Comparison of ENCODE assay signal across 14 cellular contexts in the genomic region with DNA sequence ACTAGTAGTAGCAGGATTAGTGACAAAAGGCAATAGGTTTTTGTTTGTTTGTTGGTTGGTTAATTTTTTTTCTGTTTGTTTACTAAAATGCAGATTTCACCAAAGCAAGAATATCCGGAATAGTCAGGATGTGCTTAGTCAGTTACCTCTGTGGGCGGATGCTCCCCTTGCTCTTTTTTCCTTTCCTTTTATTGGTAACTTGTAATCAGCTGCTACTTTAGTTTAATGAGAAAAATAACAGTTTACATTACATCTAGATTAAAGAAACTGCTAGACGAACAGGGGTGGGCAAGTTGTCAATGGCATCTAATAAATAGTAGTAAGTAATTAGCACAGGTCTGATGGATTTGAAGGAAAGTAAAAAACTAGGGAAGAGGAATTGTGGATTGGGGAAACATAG.
DNase-seq lines count a peak whose midpoint lies in the region; ATAC-seq, FAIRE-seq and TF ChIP-seq lines count a peak whose summit lies in the region.
"Had no signal": no experiment of that assay in that cellular context is flagged by ENCODE, and none has a peak within 500 bp of the region (broad histone marks: within the 10 kb centered on the region; RNA-seq: fewer than 3 reads in every experiment).

No MANE protein-coding gene starts in this region.

- H3K4me3 ChIP-seq in hepatocyte (no peak overlapping the region), right lobe of liver (no peak overlapping the region), stomach (no peak overlapping the region), aorta (ENCODE audit: low read length in 2 of 2) (no peak overlapping the region), pancreas (no peak overlapping the region)
- H3K4me3 ChIP-seq: GM23248 had no signal

- no peaks in the 10 kb centered on the region for H3K9me2 ChIP-seq in hepatocyte (replicated peaks; ENCODE audit: insufficient read depth)

- H3K79me2 ChIP-seq in hepatocyte = no peaks in the 10 kb centered on the region

- H3K27me3 ChIP-seq in hepatocyte = no peaks in the 10 kb centered on the region
- H3K27me3 ChIP-seq in right lobe of liver = no peaks in the 10 kb centered on the region
- H3K27me3 ChIP-seq in stomach = no peaks in the 10 kb centered on the region
- no peaks in the 10 kb centered on the region for H3K27me3 ChIP-seq in aorta (ENCODE audit: control insufficient read depth in 1 of 2, insufficient read depth in 2 of 2, low read length in 1 of 2)
- no peaks in the 10 kb centered on the region for H3K27me3 ChIP-seq in pancreas

- no peaks in the 10 kb centered on the region for H3K36me3 ChIP-seq in hepatocyte (replicated peaks; ENCODE audit: insufficient read depth, low read depth)
- no peaks in the 10 kb centered on the region for H3K36me3 ChIP-seq in right lobe of liver
- H3K36me3 ChIP-seq in stomach = no peaks in the 10 kb centered on the region
- no peaks in the 10 kb centered on the region for H3K36me3 ChIP-seq in aorta (ENCODE audit: control insufficient read depth in 1 of 2, insufficient read depth in 2 of 2, low read length in 1 of 2)
- H3K36me3 ChIP-seq in pancreas = no peaks in the 10 kb centered on the region

- no peaks in the 10 kb centered on the region for H3K9me3 ChIP-seq in hepatocyte (ENCODE audit: low read depth)
- no peaks in the 10 kb centered on the region for H3K9me3 ChIP-seq in right lobe of liver
- H3K9me3 ChIP-seq in stomach = peaks cover 0 to 15% (median 11%) of the 10 kb centered on the region in 4 donors
- no peaks in the 10 kb centered on the region for H3K9me3 ChIP-seq in aorta (ENCODE audit: control insufficient read depth, low read length)
- no peaks in the 10 kb centered on the region for H3K9me3 ChIP-seq in pancreas

- H4K20me1 ChIP-seq in hepatocyte (ENCODE audit: insufficient read depth, poor library complexity, severe bottlenecking) = no peaks in the 10 kb centered on the region

- H3K4me1 ChIP-seq in hepatocyte (ENCODE audit: insufficient read depth) (peaks cover 21% of the 10 kb centered on the region), right lobe of liver (peaks cover 0 to 42% (median 12%) of the 10 kb centered on the region in 4 donors), stomach (peaks cover 7 to 20% (median 16%) of the 10 kb centered on the region in 4 donors), aorta (ENCODE audit: control insufficient read depth in 1 of 2, insufficient read depth in 2 of 2, low read length in 2 of 2) (peaks cover 0 to 2% of the 10 kb centered on the region in 2 donors), pancreas (peaks cover 7 to 42% (median 26%) of the 10 kb centered on the region in 3 donors)

- DNase-seq in hepatocyte (ENCODE audit: low spot score) (no peak), right lobe of liver (no peak), stomach (no peak), aorta (no peak), pancreas (no peak)
- DNase-seq in stimulated activated CD8-positive, alpha-beta memory T cell treated with anti-CD3 and anti-CD28 coated beads, Interleukin-4, amount 100 ng/mL, for 48 hours = no peak
- DNase-seq: CD8-positive, alpha-beta T cell; COR-L47; DMS53; GF-D8; GM23248 had no signal

- 92% methylated on average over 3 of the region's 3 CpGs for WGBS in hepatocyte (ENCODE audit: low lambda C conversion rate, missing lambda C conversion rate)
- 53% methylated on average over 3 of the region's 3 CpGs for WGBS in right lobe of liver (ENCODE audit: insufficient coverage, low coverage, low lambda C conversion rate, missing lambda C conversion rate)
- 68 to 75% (median 71%) methylated on average over 3 of the region's 3 CpGs for WGBS in stomach, 5 donors
- 95 to 96% methylated on average over 3 of the region's 3 CpGs for WGBS in aorta, 2 donors
- 78 to 83% methylated on average over 3 of the region's 3 CpGs for WGBS in pancreas, 2 donors

- no peak overlapping the region for H2AFZ ChIP-seq in hepatocyte
- H2AFZ ChIP-seq: GM23248 had no signal

- TF ChIP-seq POLR2A in right lobe of liver (IDR thresholded peaks at IDR 0.05) (no peak), stomach (IDR thresholded peaks at IDR 0.05) (no peak)

- no peak for FAIRE-seq in pancreas (lab: Jason Lieb, UNC)
- FAIRE-seq: H54 had no signal

- H3K27ac ChIP-seq in hepatocyte (peak overlapping the region; percentile 75), right lobe of liver (peak overlapping the region; percentile 44 to 94 (median 76)), stomach (peak overlapping the region in 3 of 5 donors; percentile 70 to 84 (median 73)), aorta (ENCODE audit: low read depth in 1 of 2, low read length in 2 of 2) (no peak overlapping the region), pancreas (peak overlapping the region in 2 of 4 donors; percentile 83 to 87)
- H3K27ac ChIP-seq: GM23248, HL-60 had no signal

- TF ChIP-seq CTCF in hepatocyte (IDR thresholded peaks at IDR 0.05; ENCODE audit: poor library complexity) (no peak), right lobe of liver (IDR thresholded peaks at IDR 0.05) (no peak), stomach (IDR thresholded peaks at IDR 0.05) (no peak), pancreas (IDR thresholded peaks at IDR 0.05) (no peak)

- peak overlapping the region; percentile 3 for H3K4me2 ChIP-seq in hepatocyte

- intact Hi-C loops in right lobe of liver (cut with DNase I) = no loop called here
- intact Hi-C loops in stomach (cut with DNase I; ENCODE audit: low total_unique reads) = no loop called here
- intact Hi-C loops in aorta (cut with DNase I) = no loop called here
- intact Hi-C loops in pancreas (cut with DNase I) = loop anchor here in 1 of 3 donors (10.0 kb wide), 1 partner anchor 640 kb away; no protein-coding TSS in a partner anchor

- ATAC-seq in right lobe of liver (no peak), aorta (ENCODE audit: low FRiP score) (no peak), pancreas (no peak)
- ATAC-seq: CD8-positive, alpha-beta T cell; HCT116 had no signal

- TF ChIP-seq EP300 in stomach (IDR thresholded peaks at IDR 0.05) = no peak

Comparison
In these comparisons a context has a peak if more than half of its experiments do, and no peak if none do; other contexts are left out.
1. H3K27ac ChIP-seq: peak in hepatocyte (single experiment), right lobe of liver (3 of 3) and stomach (3 of 5); none in aorta (0 of 2).